ENCODE assay signal across 8 cellular contexts in genomic region chr14:58244556-58245387, GRCh38. TPM values are rescaled to one million over a fixed set of nuclear protein-coding genes. Genes with fewer than 3 reads are reported as not detected.
A peak's percentile ranks its signal among the peaks of the same experiment; 100 is the strongest.
DNase-seq lines count a peak whose midpoint lies in the region; ATAC-seq and TF ChIP-seq lines count a peak whose summit lies in the region.

Gene PSMA3 (plus strand): TSS chr14:58244843. CDS start chr14:58244921, 78 bp downstream.

- ATAC-seq in foreskin keratinocyte = peak; percentile 95

- H3K4me1 ChIP-seq in foreskin keratinocyte (peaks cover 15% of the 10 kb centered on the region), neural progenitor cell (peaks cover 14% of the 10 kb centered on the region)

- peaks cover 33% of the 10 kb centered on the region for H4K20me1 ChIP-seq in neural progenitor cell (ENCODE audit: low read depth)

- peaks cover 17% of the 10 kb centered on the region for H3F3A ChIP-seq in neural progenitor cell (ENCODE audit: low read depth)

- no peaks in the 10 kb centered on the region for H3K27me3 ChIP-seq in foreskin keratinocyte
- H3K27me3 ChIP-seq in neural progenitor cell = no peaks in the 10 kb centered on the region

- H3K79me2 ChIP-seq in neural progenitor cell (ENCODE audit: low read depth) = peaks cover 50% of the 10 kb centered on the region

- H3K36me3 Mint-ChIP-seq in neural progenitor cell = peaks cover 1% of the 10 kb centered on the region

- peaks cover 2% of the 10 kb centered on the region for H3K9me3 Mint-ChIP-seq in neural progenitor cell

- in situ Hi-C loops in SK-MEL-5 (cut with HindIII; ENCODE audit: low pct_unique_long_range_greater_than_20kb, low sequenced_read_pairs) = no loop called here

- peaks cover 4% of the 10 kb centered on the region for H3K27me3 Mint-ChIP-seq in neural progenitor cell (ENCODE audit: insufficient read depth, low read depth)

- peak within 1 kb of the TSS; percentile 60 for H2AFZ ChIP-seq in neural progenitor cell (replicated peaks)

- no peaks in the 10 kb centered on the region for H3K9me3 ChIP-seq in neural progenitor cell (ENCODE audit: low read depth)

- CTCF ChIA-PET in HEK293T (lab: Yijun Ruan, JAX) = interaction anchor here (0.6 kb wide), 1 partner anchor 324 kb away, joined by 3 read pairs; no protein-coding TSS in a partner anchor

- peak within 1 kb of the TSS; percentile 78 for H3K4me3 ChIP-seq in neural progenitor cell

- DNase-seq in GF-D8 (lab: John Stamatoyannopoulos, UW) (peak; percentile 92), HEK293T (ENCODE audit: extremely low spot score) (peak; percentile 94), MV-4-11 (lab: John Stamatoyannopoulos, UW) (peak; percentile 98), SK-MEL-5 (ENCODE audit: low read depth, low spot score) (peak; percentile 97), foreskin keratinocyte (peak; percentile 94 to 97), neural progenitor cell (ENCODE audit: low spot score) (peak; percentile 98), stromal cell of bone marrow (ENCODE audit: low read depth) (peak; percentile 97)
- DNase-seq in activated naive CD4-positive, alpha-beta T cell treated with Interleukin-2 at 50 U/mL for 16 hours = peak; percentile 98

- POLR2A ChIA-PET in HEK293T (lab: Yijun Ruan, JAX) = interaction anchor here (0.7 to 2.0 kb wide), 19 partner anchors 8 to 213 kb away, joined by 3 to 32 read pairs (median 3); partner anchors contain the start of genes ACTR10, ARID4A and TOMM20L

- H3K9ac ChIP-seq in neural progenitor cell = peak within 1 kb of the TSS; percentile 89

- H3K4me3 Mint-ChIP-seq in neural progenitor cell = peak within 1 kb of the TSS; percentile 99

- H3K36me3 ChIP-seq in neural progenitor cell = no peaks in the 10 kb centered on the region

- peak within 1 kb of the TSS; percentile 91 for H3K4me2 ChIP-seq in neural progenitor cell

- peak within 1 kb of the TSS; percentile 98 for H3K27ac Mint-ChIP-seq in neural progenitor cell

- TF ChIP-seq CTCF in foreskin keratinocyte (conservative IDR thresholded peaks at IDR 0.05) (peak; percentile 43), neural progenitor cell (IDR thresholded peaks at IDR 0.05) (no peak)

- peaks cover 34% of the 10 kb centered on the region for H3K4me1 Mint-ChIP-seq in neural progenitor cell

- peak within 1 kb of the TSS; percentile 87 for H3K27ac ChIP-seq in foreskin keratinocyte
- peak within 1 kb of the TSS; percentile 74 for H3K27ac ChIP-seq in neural progenitor cell

TF ChIP-seq in HEK293T, 16 proteins besides CTCF, POLR2A, EP300 and RAD21:
- TF ChIP-seq SP1 (IDR thresholded peaks at IDR 0.05) (no peak), NFRKB (IDR thresholded peaks at IDR 0.05) (no peak), HDGF (IDR thresholded peaks at IDR 0.05; ENCODE audit: borderline replicate concordance) (no peak), ELF4 (IDR thresholded peaks at IDR 0.05) (no peak), FOXA1 (IDR thresholded peaks at IDR 0.05) (no peak), ZNF384 (IDR thresholded peaks at IDR 0.05) (no peak), ARNT (IDR thresholded peaks at IDR 0.05) (no peak), TARDBP (IDR thresholded peaks at IDR 0.05) (no peak), SUZ12 (IDR thresholded peaks at IDR 0.05) (no peak), L3MBTL2 (conservative IDR thresholded peaks at IDR 0.05) (no peak; the same call in 1 of the 2 replicates), PKNOX1 (IDR thresholded peaks at IDR 0.05) (no peak), CTBP1 (IDR thresholded peaks at IDR 0.05; ENCODE audit: borderline replicate concordance) (no peak), FOXK2 (IDR thresholded peaks at IDR 0.05) (no peak), LEF1 (IDR thresholded peaks at IDR 0.05; ENCODE audit: borderline replicate concordance) (no peak), FOXM1 (IDR thresholded peaks at IDR 0.05; ENCODE audit: borderline replicate concordance) (no peak), BHLHE40 (IDR thresholded peaks at IDR 0.05; ENCODE audit: borderline replicate concordance) (no peak)
TF ChIP-seq in HEK293T: peak in this region for 0.

RNA-seq across cellular contexts. Expression of gene PSMA3, which starts in this region (rescaled TPM):
- 72.4 and 84.7 TPM in 2 replicates for total RNA-seq in SK-MEL-5 (2014; rRNA removed; shearing (Covaris generic))
- 131 and 176 TPM in 2 replicates for polyA plus RNA-seq in SK-MEL-5 (2015; cell fraction: cytosol; rRNA removed)
- polyA plus RNA-seq in SK-MEL-5 (2015; cell fraction: nucleus; rRNA removed) = 83.3 and 87.8 TPM in 2 replicates
- 147 and 155 TPM in 2 replicates for total RNA-seq in foreskin keratinocyte
- 165 and 183 TPM in 2 replicates for polyA plus RNA-seq in foreskin keratinocyte
- total RNA-seq in neural progenitor cell (ENCODE audit: low replicate concordance) = 192 and 268 TPM in 2 replicates

Comparison
In these comparisons a context has a peak if more than half of its experiments do, and no peak if none do; other contexts are left out.
1. Peak in every context shown above with its lines: DNase-seq, ATAC-seq, H3K4me3 ChIP-seq and H3K27ac ChIP-seq.